ENCODE assay signal across 11 cellular contexts in the genomic region with DNA sequence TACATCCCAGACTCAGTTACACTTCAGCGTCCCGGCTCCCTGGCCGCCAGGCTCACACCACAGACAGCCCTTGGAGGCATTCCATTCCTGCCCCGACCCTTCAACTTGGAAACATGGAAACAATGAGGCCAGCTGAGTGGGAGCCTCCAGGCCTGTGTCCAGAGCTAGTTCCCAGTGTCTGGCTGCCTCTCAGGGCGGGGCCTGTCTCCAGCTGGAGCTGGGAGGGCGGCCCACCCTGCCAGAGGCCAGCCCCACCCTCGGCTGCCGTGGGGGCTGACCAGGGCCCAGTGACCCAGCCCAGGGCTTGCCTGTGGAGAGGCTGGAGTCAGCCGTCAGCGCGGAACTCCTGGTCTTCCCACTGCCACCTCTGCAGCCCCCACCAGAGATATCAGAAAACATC. TPM values are rescaled to one million over a fixed set of nuclear protein-coding genes. Genes with fewer than 3 reads are reported as not detected.
DNase-seq lines count a peak whose midpoint lies in the region; ATAC-seq and TF ChIP-seq lines count a peak whose summit lies in the region.
"Had no signal": no experiment of that assay in that cellular context is flagged by ENCODE, and none has a peak within 500 bp of the region (broad histone marks: within the 10 kb centered on the region; RNA-seq: fewer than 3 reads in every experiment).

No MANE protein-coding gene starts in this region.

- H3K4me1 ChIP-seq in muscle layer of duodenum (ENCODE audit: control insufficient read depth in 1 of 2, insufficient read depth in 2 of 2, low read length in 2 of 2) (peaks cover 9 to 62% of the 10 kb centered on the region in 2 donors), upper lobe of left lung (peaks cover 46 to 68% (median 60%) of the 10 kb centered on the region in 4 donors)
- H3K4me1 ChIP-seq in effector memory CD4-positive, alpha-beta T cell (ENCODE audit: control insufficient read depth, insufficient read depth, low read length, poor library complexity, severe bottlenecking) = no peaks in the 10 kb centered on the region

- whole genome bisulfite sequencing in upper lobe of left lung, 2 donors = 70 to 71% methylated on average over 9 of the region's 11 CpGs

- peak; percentile 63 to 92 for ATAC-seq in upper lobe of left lung (ENCODE audit: low FRiP score in 2 of 2)

- no peak for TF ChIP-seq POLR2A in upper lobe of left lung (IDR thresholded peaks at IDR 0.05)

- no peaks in the 10 kb centered on the region for H3K9me3 ChIP-seq in WERI-Rb-1 (ENCODE audit: severe bottlenecking)
- no peaks in the 10 kb centered on the region for H3K9me3 ChIP-seq in muscle layer of duodenum (ENCODE audit: control insufficient read depth in 1 of 2, low read length in 2 of 2)
- no peaks in the 10 kb centered on the region for H3K9me3 ChIP-seq in upper lobe of left lung
- no peaks in the 10 kb centered on the region for H3K9me3 ChIP-seq in effector memory CD4-positive, alpha-beta T cell (ENCODE audit: control insufficient read depth, low read length)
- H3K9me3 ChIP-seq: breast epithelium had no signal

- H3K36me3 ChIP-seq in WERI-Rb-1 (peaks cover 48% of the 10 kb centered on the region), muscle layer of duodenum (ENCODE audit: control insufficient read depth in 1 of 2, insufficient read depth in 2 of 2, low read length in 2 of 2) (peaks cover 0 to 31% of the 10 kb centered on the region in 2 donors), upper lobe of left lung (peaks cover 0 to 46% (median 36%) of the 10 kb centered on the region in 4 donors)
- H3K36me3 ChIP-seq in effector memory CD4-positive, alpha-beta T cell (ENCODE audit: control insufficient read depth, insufficient read depth, low read length) = peaks cover 35% of the 10 kb centered on the region
- H3K36me3 ChIP-seq: breast epithelium had no signal

- peak; percentile 73 for DNase-seq in WERI-Rb-1
- DNase-seq in foreskin fibroblast = peak; percentile 77 to 92
- peak; percentile 45 to 89 for DNase-seq in upper lobe of left lung
- DNase-seq in effector memory CD4-positive, alpha-beta T cell = no peak
- DNase-seq in effector CD4-positive, alpha-beta T cell = no peak
- DNase-seq in stimulated activated CD4-positive, alpha-beta T cell treated with anti-CD3 and anti-CD28 coated beads, Interleukin-2, amount 100 ng/mL, for 48 hours = no peak
- DNase-seq: activated CD4-positive, CD25-positive, alpha-beta regulatory T cell treated with anti-CD3 and anti-CD28 coated beads, Interleukin-2, amount 50 U/mL, for 72 hours; NCI-H774 had no signal

- TF ChIP-seq CTCF in WERI-Rb-1 (IDR thresholded peaks at IDR 0.05; ENCODE audit: low read depth, low read length) (no peak), foreskin fibroblast (IDR thresholded peaks at IDR 0.05; ENCODE audit: low read depth, low read length) (no peak), upper lobe of left lung (IDR thresholded peaks at IDR 0.05) (no peak)

- H3K27ac ChIP-seq in WERI-Rb-1 = peak overlapping the region; percentile 95
- peak overlapping the region; percentile 39 for H3K27ac ChIP-seq in muscle layer of duodenum (ENCODE audit: low read length)
- H3K27ac ChIP-seq in upper lobe of left lung = peak overlapping the region; percentile 78 to 84 (median 79)
- H3K27ac ChIP-seq in effector memory CD4-positive, alpha-beta T cell (ENCODE audit: insufficient read depth, low read length, poor library complexity, severe bottlenecking) = no peak overlapping the region

- H3K4me3 ChIP-seq in WERI-Rb-1 (ENCODE audit: low read depth, low read length) = no peak overlapping the region
- no peak overlapping the region for H3K4me3 ChIP-seq in foreskin fibroblast (ENCODE audit: low read depth in 1 of 2, low read length in 2 of 2)
- H3K4me3 ChIP-seq in muscle layer of duodenum (ENCODE audit: low read depth in 1 of 2, low read length in 2 of 2) = peak overlapping the region in 1 of 2 donors; percentile 12
- H3K4me3 ChIP-seq in upper lobe of left lung = no peak overlapping the region
- no peak overlapping the region for H3K4me3 ChIP-seq in effector memory CD4-positive, alpha-beta T cell (ENCODE audit: insufficient read depth, low read depth, low read length, poor library complexity, severe bottlenecking)

- no peak for TF ChIP-seq EP300 in upper lobe of left lung (IDR thresholded peaks at IDR 0.05)

- H3K27me3 ChIP-seq in WERI-Rb-1 (ENCODE audit: insufficient read depth, low read depth, severe bottlenecking) (no peaks in the 10 kb centered on the region), muscle layer of duodenum (ENCODE audit: low read depth, low read length) (no peaks in the 10 kb centered on the region), upper lobe of left lung (no peaks in the 10 kb centered on the region)
- H3K27me3 ChIP-seq in effector memory CD4-positive, alpha-beta T cell (replicated peaks; ENCODE audit: control insufficient read depth, insufficient read depth, low read length, poor library complexity, severe bottlenecking) = no peaks in the 10 kb centered on the region
- H3K27me3 ChIP-seq: breast epithelium had no signal

RNA-seq across cellular contexts. Expression of a gene that starts 37.4 kb away (rescaled TPM):
- 10 to 100 TPM; 23.2 to 81.3 (median 50.8) TPM for total RNA-seq in upper lobe of left lung
- total RNA-seq: HT1080 had no signal

RNA-seq across cellular contexts. Expression of a gene that starts 39.1 kb away (rescaled TPM):
- total RNA-seq in upper lobe of left lung = 100 to 1,000 TPM; 142 to 483 (median 213) TPM

Comparison
In these comparisons a context has a peak if more than half of its experiments do, and no peak if none do; other contexts are left out.
1. DNase-seq: peak in WERI-Rb-1 (single experiment), foreskin fibroblast (2 of 2) and upper lobe of left lung (2 of 2); none in effector memory CD4-positive, alpha-beta T cell (0 of 3), effector CD4-positive, alpha-beta T cell (single experiment) and stimulated activated CD4-positive, alpha-beta T cell treated with anti-CD3 and anti-CD28 coated beads, Interleukin-2, amount 100 ng/mL, for 48 hours (0 of 2).